14 cellular contexts compared by ENCODE assay signal in the genomic region with DNA sequence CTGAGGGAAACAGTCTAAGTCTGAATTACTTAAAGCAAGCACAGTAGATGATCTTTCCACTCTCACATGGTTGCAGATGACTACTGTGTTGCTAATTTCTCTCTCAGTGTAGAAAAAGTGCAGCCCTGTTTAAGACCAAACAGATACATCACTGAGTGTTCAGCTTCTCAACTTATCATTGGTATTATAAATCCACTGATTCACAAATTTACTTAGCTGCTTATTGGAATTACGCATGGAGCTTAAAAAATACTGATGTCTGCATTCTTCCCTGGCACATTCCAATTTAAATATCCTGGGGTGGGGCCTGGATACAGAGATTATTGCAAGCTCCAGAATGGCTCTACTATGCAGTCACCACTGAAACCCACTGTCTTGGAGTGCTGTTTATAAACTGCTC.
DNase-seq lines count a peak whose midpoint lies in the region; ATAC-seq and TF ChIP-seq lines count a peak whose summit lies in the region.
"Had no signal": no experiment of that assay in that cellular context is flagged by ENCODE, and none has a peak within 500 bp of the region (broad histone marks: within the 10 kb centered on the region; RNA-seq: fewer than 3 reads in every experiment).

No MANE protein-coding gene starts in this region.

- H3K4me1 Mint-ChIP-seq in endothelial cell (ENCODE audit: unreplicated experiment) = no peaks in the 10 kb centered on the region
- no peaks in the 10 kb centered on the region for H3K4me1 Mint-ChIP-seq in natural killer cell
- H3K4me1 Mint-ChIP-seq: activated CD8-positive, alpha-beta memory T cell treated with anti-CD3 and anti-CD28 coated beads, Interleukin-2, amount 10 ng/mL, durations not matched to agents 7 days and 5 days had no signal

- H3K27me3 Mint-ChIP-seq in endothelial cell (ENCODE audit: unreplicated experiment) (no peaks in the 10 kb centered on the region), natural killer cell (ENCODE audit: low read depth in 2 of 2) (no peaks in the 10 kb centered on the region)
- H3K27me3 Mint-ChIP-seq: activated CD8-positive, alpha-beta memory T cell treated with anti-CD3 and anti-CD28 coated beads, Interleukin-2, amount 10 ng/mL, durations not matched to agents 7 days and 5 days had no signal

- TF ChIP-seq CTCF in choroid plexus epithelial cell (conservative IDR thresholded peaks at IDR 0.05; ENCODE audit: low read depth, low read length) (no peak), endothelial cell (IDR thresholded peaks at IDR 0.05; ENCODE audit: unreplicated experiment) (no peak), natural killer cell (IDR thresholded peaks at IDR 0.05) (no peak)

- peak; percentile 43 for DNase-seq in D341Med (ENCODE audit: low spot score)
- peak; percentile 57 for DNase-seq in NCI-H82 treated with DMSO at 0.1 percent for 48 hours (lab: John Stamatoyannopoulos, UW; ENCODE audit: unreplicated experiment)
- DNase-seq in choroid plexus epithelial cell (ENCODE audit: low read depth) = peak; percentile 63
- no peak for DNase-seq in activated T-cell treated with anti-CD3 and anti-CD28 coated beads, Interleukin-2, amount 50 U/mL, for 48 hours
- no peak for DNase-seq in endothelial cell (ENCODE audit: low spot score)
- no peak for DNase-seq in natural killer cell
- DNase-seq: activated CD8-positive, alpha-beta memory T cell treated with anti-CD3 and anti-CD28 coated beads, Interleukin-2, amount 10 ng/mL, durations not matched to agents 7 days and 5 days; colonic mucosa; NCI-H1092 treated with DMSO at 0.1 percent for 48 hours; NCI-H2171 treated with DMSO at 0.1 percent for 48 hours; tibial artery had no signal

- H3K4me3 ChIP-seq in choroid plexus epithelial cell (ENCODE audit: low read depth, low read length) (no peak overlapping the region), mesodermal cell (ENCODE audit: extremely low read depth, insufficient read depth, low read length, poor library complexity, severe bottlenecking) (no peak overlapping the region)
- H3K4me3 ChIP-seq: colonic mucosa, tibial artery had no signal

- no peaks in the 10 kb centered on the region for H3K9me3 ChIP-seq in mesodermal cell (ENCODE audit: control insufficient read depth, low read length)
- H3K9me3 ChIP-seq: colonic mucosa, tibial artery had no signal

- H3K36me3 ChIP-seq in mesodermal cell (ENCODE audit: control insufficient read depth, insufficient read depth, low read length) = no peaks in the 10 kb centered on the region
- H3K36me3 ChIP-seq: colonic mucosa, tibial artery had no signal

- ATAC-seq in HG02970 (IDR thresholded peaks at IDR 0.05; ENCODE audit: low FRiP score, unreplicated experiment) = no peak
- ATAC-seq in natural killer cell = no peak
- ATAC-seq: activated CD8-positive, alpha-beta memory T cell treated with anti-CD3 and anti-CD28 coated beads, Interleukin-2, amount 10 ng/mL, durations not matched to agents 7 days and 5 days; activated naive CD4-positive, alpha-beta T cell treated with anti-CD3 and anti-CD28 coated beads, Interleukin-2, amount 50 U/mL, for 72 hours had no signal

- intact Hi-C loops in natural killer cell (cut with micrococcal nuclease) = no loop called here

- WGBS in mesodermal cell (ENCODE audit: insufficient coverage in 2 of 2), 2 experiments = no CpG with 5 or more reads among the region's 1 CpG

- H3K36me3 Mint-ChIP-seq in endothelial cell (ENCODE audit: low read depth, unreplicated experiment) (no peaks in the 10 kb centered on the region), natural killer cell (no peaks in the 10 kb centered on the region)
- H3K36me3 Mint-ChIP-seq: activated CD8-positive, alpha-beta memory T cell treated with anti-CD3 and anti-CD28 coated beads, Interleukin-2, amount 10 ng/mL, durations not matched to agents 7 days and 5 days; activated naive CD4-positive, alpha-beta T cell treated with anti-CD3 and anti-CD28 coated beads, Interleukin-2, amount 50 U/mL, for 72 hours had no signal

- no peak overlapping the region for H3K4me3 Mint-ChIP-seq in endothelial cell (ENCODE audit: unreplicated experiment)
- H3K4me3 Mint-ChIP-seq in natural killer cell = no peak overlapping the region
- H3K4me3 Mint-ChIP-seq: activated CD8-positive, alpha-beta memory T cell treated with anti-CD3 and anti-CD28 coated beads, Interleukin-2, amount 10 ng/mL, durations not matched to agents 7 days and 5 days had no signal

- H3K9me3 Mint-ChIP-seq in endothelial cell (ENCODE audit: unreplicated experiment) (no peaks in the 10 kb centered on the region), natural killer cell (peaks cover 10 to 14% of the 10 kb centered on the region in 2 donors)

- H3K4me1 ChIP-seq in mesodermal cell (ENCODE audit: control insufficient read depth, insufficient read depth, low read length, poor library complexity, severe bottlenecking) = peaks cover 12% of the 10 kb centered on the region
- H3K4me1 ChIP-seq: colonic mucosa had no signal

- H3K27ac Mint-ChIP-seq in endothelial cell (ENCODE audit: unreplicated experiment) = no peak overlapping the region
- no peak overlapping the region for H3K27ac Mint-ChIP-seq in natural killer cell
- H3K27ac Mint-ChIP-seq: activated CD8-positive, alpha-beta memory T cell treated with anti-CD3 and anti-CD28 coated beads, Interleukin-2, amount 10 ng/mL, durations not matched to agents 7 days and 5 days; activated naive CD4-positive, alpha-beta T cell treated with anti-CD3 and anti-CD28 coated beads, Interleukin-2, amount 50 U/mL, for 72 hours had no signal

- H3K27ac ChIP-seq in mesodermal cell (ENCODE audit: low read depth, low read length, severe bottlenecking) = peak overlapping the region; percentile 74
- H3K27ac ChIP-seq: colonic mucosa, tibial artery had no signal

Comparison
In these comparisons a context has a peak if more than half of its experiments do, and no peak if none do; other contexts are left out.
1. DNase-seq: peak in D341Med (single experiment), NCI-H82 treated with DMSO at 0.1 percent for 48 hours (single experiment) and choroid plexus epithelial cell (single experiment); none in activated T-cell treated with anti-CD3 and anti-CD28 coated beads, Interleukin-2, amount 50 U/mL, for 48 hours (0 of 2), endothelial cell (single experiment) and natural killer cell (single experiment).